In the genomic region with DNA sequence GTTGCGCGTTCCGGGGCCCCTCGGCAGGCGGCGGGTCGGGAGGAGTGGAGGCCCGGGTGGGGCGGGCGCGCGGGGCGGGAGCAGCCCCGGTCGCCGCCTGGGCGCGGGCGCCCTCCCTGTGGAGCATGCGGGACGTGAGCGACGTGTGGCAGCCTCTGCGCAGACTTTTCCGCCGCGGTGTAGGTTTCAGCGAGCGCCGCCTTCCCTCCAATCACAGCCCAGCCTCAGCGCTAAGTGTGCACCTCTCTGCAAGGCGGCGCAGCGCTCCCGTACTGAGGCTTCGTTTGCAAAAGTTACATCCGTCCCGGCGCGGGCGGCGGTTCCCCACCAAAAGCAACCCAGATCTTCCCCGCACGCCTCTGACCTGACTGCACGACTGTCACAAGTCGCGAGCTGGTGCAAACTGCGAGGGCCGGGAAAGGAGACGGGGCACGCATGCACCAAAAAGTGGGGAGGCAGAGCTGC, we compare ENCODE assay signal across 8 cellular contexts. TPM values are rescaled to one million over a fixed set of nuclear protein-coding genes. Genes with fewer than 3 reads are reported as not detected.
A peak's percentile ranks its signal among the peaks of the same experiment; 100 is the strongest.
DNase-seq lines count a peak whose midpoint lies in the region; ATAC-seq and TF ChIP-seq lines count a peak whose summit lies in the region.

No MANE protein-coding gene starts in this region.

- peaks cover 10% of the 10 kb centered on the region for H3K4me1 Mint-ChIP-seq in glutamatergic neuron (ENCODE audit: low read depth, unreplicated experiment)

- intact Hi-C loops in ovary (cut with DNase I) (loop anchor here in 3 of 4 donors (5.0 to 10.0 kb wide), 4 partner anchors 57 to 201 kb away; no protein-coding TSS in a partner anchor), tibial artery (cut with DNase I; ENCODE audit: low total_unique reads) (loop anchor here (5.0 kb wide), 3 partner anchors 39 to 201 kb away; no protein-coding TSS in a partner anchor)

- peak overlapping the region; percentile 81 for H3K4me3 Mint-ChIP-seq in glutamatergic neuron (ENCODE audit: unreplicated experiment)

- H3K27ac ChIP-seq in Peyer's patch (peak overlapping the region; percentile 55 to 97 (median 95)), ovary (peak overlapping the region; percentile 85 to 89), tibial artery (peak overlapping the region; percentile 94 to 95)

- H3K27ac Mint-ChIP-seq in glutamatergic neuron (ENCODE audit: unreplicated experiment): peak overlapping the region; percentile 43

- TF ChIP-seq CTCF in Peyer's patch (IDR thresholded peaks at IDR 0.05) (peak in 2 of 6 experiments; percentile 7 to 13), glutamatergic neuron (IDR thresholded peaks at IDR 0.05; ENCODE audit: partially characterized antibody, unreplicated experiment) (no peak), ovary (IDR thresholded peaks at IDR 0.05) (no peak), tibial artery (IDR thresholded peaks at IDR 0.05) (no peak)

- H3K27me3 Mint-ChIP-seq in glutamatergic neuron (ENCODE audit: unreplicated experiment): peaks cover 19% of the 10 kb centered on the region

- H3K27me3 ChIP-seq in Peyer's patch (no peaks in the 10 kb centered on the region), ovary (no peaks in the 10 kb centered on the region), tibial artery (no peaks in the 10 kb centered on the region)

- H3K4me3 ChIP-seq in Peyer's patch (peak overlapping the region; percentile 55 to 90 (median 86)), ovary (peak overlapping the region; percentile 83), tibial artery (peak overlapping the region; percentile 85 to 89)

- H3K4me1 ChIP-seq in Peyer's patch (peaks cover 0 to 32% (median 8%) of the 10 kb centered on the region in 4 donors), ovary (ENCODE audit: insufficient read depth) (peaks cover 12% of the 10 kb centered on the region), tibial artery (peaks cover 0 to 63% (median 38%) of the 10 kb centered on the region in 4 donors)

- no peaks in the 10 kb centered on the region for H3K9me3 ChIP-seq in Peyer's patch
- H3K9me3 ChIP-seq in ovary: no peaks in the 10 kb centered on the region
- H3K9me3 ChIP-seq in tibial artery: no peaks in the 10 kb centered on the region

- TF ChIP-seq POLR2A in Peyer's patch (IDR thresholded peaks at IDR 0.05) (peak in 1 of 2 donors; percentile 32), ovary (IDR thresholded peaks at IDR 0.05) (no peak)

- ATAC-seq in HG03103 (IDR thresholded peaks at IDR 0.05; ENCODE audit: low read depth, unreplicated experiment): peak; percentile 53

- H3K36me3 Mint-ChIP-seq in glutamatergic neuron (ENCODE audit: unreplicated experiment): peaks cover 6% of the 10 kb centered on the region

- TF ChIP-seq EP300 in ovary (IDR thresholded peaks at IDR 0.05): no peak

- 0 to 1% (median 1%) methylated on average over 39 to 50 of the region's 51 CpGs for WGBS in ovary, 3 donors

- H3K36me3 ChIP-seq in Peyer's patch: no peaks in the 10 kb centered on the region
- H3K36me3 ChIP-seq in ovary: no peaks in the 10 kb centered on the region
- no peaks in the 10 kb centered on the region for H3K36me3 ChIP-seq in tibial artery

- H3K9me3 Mint-ChIP-seq in glutamatergic neuron (ENCODE audit: unreplicated experiment): peaks cover 13% of the 10 kb centered on the region

- peak; percentile 53 for DNase-seq in NK-92 treated with Interleukin-12 subunit alpha and Interleukin-12 subunit beta, amount 100 ng/mL, for 24 hours (lab: John Stamatoyannopoulos, UW)
- no peak for DNase-seq in NK-92 (lab: John Stamatoyannopoulos, UW; ENCODE audit: unreplicated experiment)
- DNase-seq in Peyer's patch: peak; percentile 79 to 93 (median 85)
- peak; percentile 60 for DNase-seq in activated gamma-delta T cell treated with anti-CD3 and anti-CD28 coated beads, Interleukin-2, amount 50 U/mL, for 16 hours (ENCODE audit: low read depth)
- DNase-seq in glutamatergic neuron: peak; percentile 67
- peak in 4 of 5 donors; percentile 56 to 75 (median 67) for DNase-seq in ovary
- peak; percentile 78 to 92 for DNase-seq in tibial artery

RNA-seq across cellular contexts. Expression of gene PFKFB3, which starts 1.2 kb away (rescaled TPM):
- total RNA-seq in Peyer's patch: 10 to 100 TPM; 15.2 to 85.0 (median 36.6) TPM
- 137 TPM for total RNA-seq in glutamatergic neuron (ENCODE audit: unreplicated experiment)
- 10 to 100 TPM; 28.7 to 60.8 (median 41.6) TPM for total RNA-seq in ovary
- polyA plus RNA-seq in ovary: 10 to 100 TPM; 15.3 to 24.5 TPM
